In the genomic region with DNA sequence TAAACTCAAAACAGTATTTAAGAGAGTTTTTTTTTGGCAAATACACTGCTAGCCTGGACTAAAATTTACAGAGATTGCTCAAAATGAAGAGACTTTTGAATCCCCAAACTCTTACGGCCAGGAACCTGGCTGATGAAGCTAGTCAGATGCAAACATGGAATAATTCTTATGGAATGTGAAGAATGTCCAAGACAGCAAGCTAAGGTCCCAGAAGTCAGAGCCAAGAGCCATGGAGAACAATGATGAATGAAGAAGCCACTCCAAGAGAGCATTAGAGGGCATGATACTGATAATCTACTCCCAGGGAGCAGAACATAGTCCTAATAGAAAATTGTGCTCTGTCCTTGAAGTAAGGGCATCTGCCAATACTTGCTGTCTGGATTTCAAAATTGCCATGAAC, we compare ENCODE assay signal across 17 cellular contexts.
DNase-seq lines count a peak whose midpoint lies in the region; ATAC-seq, FAIRE-seq and TF ChIP-seq lines count a peak whose summit lies in the region.
"Had no signal": no experiment of that assay in that cellular context is flagged by ENCODE, and none has a peak within 500 bp of the region (broad histone marks: within the 10 kb centered on the region; RNA-seq: fewer than 3 reads in every experiment).

No MANE protein-coding gene starts in this region.

- dilution Hi-C loops in endothelial cell of umbilical vein (cut with MboI; ENCODE audit: extremely low pct_ligation_motif_present, low sequenced_read_pairs): no loop called here

- FAIRE-seq in endothelial cell of umbilical vein (lab: Jason Lieb, UNC): no peak

- H3K4me3 ChIP-seq in endothelial cell of umbilical vein (replicated peaks in 1 of 3; ENCODE audit: insufficient read depth in 1 of 3, low read depth in 1 of 3, low read length in 3 of 3): no peak overlapping the region
- no peak overlapping the region for H3K4me3 ChIP-seq in heart left ventricle
- H3K4me3 ChIP-seq: body of pancreas, left lung, uterus had no signal

- CTCF ChIA-PET in endothelial cell of umbilical vein (lab: Charles Lee): interaction anchor here (0.8 to 1.1 kb wide), 3 partner anchors 10 to 94 kb away, joined by 3 to 4 read pairs (median 3); no protein-coding TSS in a partner anchor

- 48 to 66% (median 60%) methylated on average over 1 of the region's 1 CpG for WGBS in heart left ventricle, 4 donors

- no peaks in the 10 kb centered on the region for H3K9me1 ChIP-seq in endothelial cell of umbilical vein (replicated peaks; ENCODE audit: control insufficient read depth, extremely low read depth, insufficient read depth, low read length)

- no peaks in the 10 kb centered on the region for H3K36me3 ChIP-seq in endothelial cell of umbilical vein (ENCODE audit: control insufficient read depth in 2 of 2, extremely low read depth in 1 of 2, insufficient read depth in 2 of 2, low read length in 2 of 2)
- no peaks in the 10 kb centered on the region for H3K36me3 ChIP-seq in heart left ventricle
- H3K36me3 ChIP-seq: left lung, uterus had no signal

- POLR2A ChIA-PET in endothelial cell of umbilical vein (lab: Charles Lee): interaction anchor here (0.6 to 1.2 kb wide), 3 partner anchors 83 to 706 kb away, joined by 3 to 4 read pairs (median 3); partner anchors contain the start of gene DIPK2A

- H2AFZ ChIP-seq in endothelial cell of umbilical vein (ENCODE audit: low read depth, low read length): peak overlapping the region; percentile 2

- intact Hi-C loops in endothelial cell of umbilical vein (cut with micrococcal nuclease): loop anchor here (5.0 kb wide), 1 partner anchor 85 kb away; no protein-coding TSS in a partner anchor
- intact Hi-C loops in heart left ventricle (cut with DNase I): no loop called here

- H4K20me1 ChIP-seq in endothelial cell of umbilical vein (replicated peaks; ENCODE audit: control insufficient read depth, extremely low read depth, insufficient read depth, low read length): no peaks in the 10 kb centered on the region

- DNase-seq in AG20443 (ENCODE audit: low spot score) (peak; percentile 64), NCI-H226 (peak; percentile 72), endothelial cell of umbilical vein (ENCODE audit: low read depth, low spot score) (peak; percentile 48), non-pigmented ciliary epithelial cell (ENCODE audit: low read depth) (peak; percentile 2), heart left ventricle (no peak), NCI-H2227 (lab: John Stamatoyannopoulos, UW; ENCODE audit: unreplicated experiment) (no peak), SHP77 (lab: John Stamatoyannopoulos, UW) (no peak)
- DNase-seq: activated gamma-delta T cell treated with Interleukin-2 at 50 U/mL for 16 hours; body of pancreas; COR-L47; left lung; naive B cell; NCI-H2029 treated with DMSO at 0.1 percent for 48 hours; stimulated activated naive CD8-positive, alpha-beta T cell treated with anti-CD3 and anti-CD28 coated beads, Interleukin-15, amount 100 ng/mL, for 72 hours; uterus had no signal

- H3K27me3 ChIP-seq in endothelial cell of umbilical vein (ENCODE audit: control insufficient read depth in 2 of 2, insufficient read depth in 2 of 2, low read length in 2 of 2): no peaks in the 10 kb centered on the region
- H3K27me3 ChIP-seq in heart left ventricle: no peaks in the 10 kb centered on the region
- H3K27me3 ChIP-seq: body of pancreas, left lung, uterus had no signal

- no peak overlapping the region for H3K4me2 ChIP-seq in endothelial cell of umbilical vein (ENCODE audit: insufficient read depth, low read length)

- H3K27ac ChIP-seq in endothelial cell of umbilical vein (ENCODE audit: insufficient read depth, low read depth, low read length): no peak overlapping the region
- H3K27ac ChIP-seq in heart left ventricle: no peak overlapping the region
- H3K27ac ChIP-seq: body of pancreas, left lung, uterus had no signal

- TF ChIP-seq CTCF in endothelial cell of umbilical vein (IDR thresholded peaks at IDR 0.05; ENCODE audit: extremely low read depth in 1 of 2, insufficient read depth in 1 of 2, low read depth in 1 of 2, low read length in 2 of 2) (no peak), heart left ventricle (IDR thresholded peaks at IDR 0.05) (no peak)

- no peak overlapping the region for H3K9ac ChIP-seq in endothelial cell of umbilical vein (replicated peaks; ENCODE audit: extremely low read depth, insufficient read depth, low read length)

- TF ChIP-seq POLR2A in endothelial cell of umbilical vein (IDR thresholded peaks at IDR 0.05; ENCODE audit: low read depth, low read length) (no peak), heart left ventricle (IDR thresholded peaks at IDR 0.05) (no peak)

- ATAC-seq in GM19035 (IDR thresholded peaks at IDR 0.05; ENCODE audit: unreplicated experiment) (no peak), heart left ventricle (no peak)
- ATAC-seq: body of pancreas; HCT116; left lung; stimulated activated naive CD8-positive, alpha-beta T cell treated with anti-CD3 and anti-CD28 coated beads, Interleukin-15, amount 100 ng/mL, for 72 hours had no signal

- H3K79me2 ChIP-seq in endothelial cell of umbilical vein (ENCODE audit: control insufficient read depth, insufficient read depth, low read length): no peaks in the 10 kb centered on the region

- H3K9me3 ChIP-seq in endothelial cell of umbilical vein (replicated peaks; ENCODE audit: control insufficient read depth, insufficient read depth, low read length) (no peaks in the 10 kb centered on the region), heart left ventricle (no peaks in the 10 kb centered on the region)
- H3K9me3 ChIP-seq: body of pancreas, left lung, uterus had no signal

- H3K4me1 ChIP-seq in endothelial cell of umbilical vein (ENCODE audit: control insufficient read depth, extremely low read depth, insufficient read depth, low read length) (peaks cover 2% of the 10 kb centered on the region), heart left ventricle (no peaks in the 10 kb centered on the region)
- H3K4me1 ChIP-seq: body of pancreas, left lung, uterus had no signal

- BruUV-seq in endothelial cell of umbilical vein (replicated peaks; lab: Mats Ljungman, UMichigan): no TSS peak

TF ChIP-seq in endothelial cell of umbilical vein, 7 proteins besides CTCF, POLR2A, EP300 and RAD21:
- TF ChIP-seq MAX (IDR thresholded peaks at IDR 0.05; ENCODE audit: insufficient read depth, insufficient read length): no peak

Comparison
In these comparisons a context has a peak if more than half of its experiments do, and no peak if none do; other contexts are left out.
1. DNase-seq: peak in AG20443 (single experiment), NCI-H226 (single experiment), endothelial cell of umbilical vein (single experiment) and non-pigmented ciliary epithelial cell (single experiment); none in heart left ventricle (0 of 5), NCI-H2227 (single experiment) and SHP77 (0 of 2).